ENCODE assay signal across 22 cellular contexts in genomic region chr16:75203106-75203505, GRCh38. TPM values are rescaled to one million over a fixed set of nuclear protein-coding genes. Genes with fewer than 3 reads are reported as not detected.
"Had no signal": no experiment of that assay in that cellular context is flagged by ENCODE, and none has a peak within 500 bp of the region (broad histone marks: within the 10 kb centered on the region; RNA-seq: fewer than 3 reads in every experiment).

No MANE protein-coding gene starts in this region.

- H3K27me3 ChIP-seq: upper lobe of left lung had no signal

- ATAC-seq: activated CD8-positive, alpha-beta memory T cell treated with anti-CD3 and anti-CD28 coated beads, Interleukin-2, amount 10 ng/mL, durations not matched to agents 7 days and 5 days; foreskin keratinocyte; natural killer cell treated with Interleukin-12 subunit alpha and Interleukin-12 subunit beta and Interleukin-15 and Interleukin-18, amount 100 ng/mL, for 72 hours; stimulated activated naive CD8-positive, alpha-beta T cell treated with anti-CD3 and anti-CD28 coated beads, Interleukin-15, amount 100 ng/mL, for 72 hours had no signal

- H3K36me3 ChIP-seq: upper lobe of left lung had no signal

- H3K27ac ChIP-seq: foreskin keratinocyte, skin epidermis, upper lobe of left lung had no signal

- H3K4me3 ChIP-seq: skin epidermis, upper lobe of left lung had no signal

- DNase-seq: activated CD4-positive, alpha-beta memory T cell treated with anti-CD3 and anti-CD28 coated beads, Interleukin-2, amount 10 ng/mL, durations not matched to agents 7 days and 5 days; activated CD4-positive, alpha-beta T cell treated with anti-CD3 and anti-CD28 coated beads for 4 hours; activated CD8-positive, alpha-beta memory T cell treated with anti-CD3 and anti-CD28 coated beads, Interleukin-2, amount 10 ng/mL, durations not matched to agents 7 days and 5 days; activated naive CD4-positive, alpha-beta T cell treated with Interleukin-2 at 50 U/mL for 16 hours; activated naive CD8-positive, alpha-beta T cell treated with anti-CD3 and anti-CD28 coated beads, Interleukin-2, amount 10 ng/mL, durations not matched to agents 7 days and 5 days; amygdala; caudate nucleus; foreskin keratinocyte; glutamatergic neuron; retina; stimulated activated CD4-positive, alpha-beta T cell treated with anti-CD3 and anti-CD28 coated beads, Interleukin-15, amount 100 ng/mL, for 24 hours; stimulated activated CD4-positive, alpha-beta T cell treated with anti-CD3 and anti-CD28 coated beads, Interleukin-2, amount 100 ng/mL, for 48 hours; stimulated activated naive CD8-positive, alpha-beta T cell treated with anti-CD3 and anti-CD28 coated beads, Interleukin-15, amount 100 ng/mL, for 72 hours; T-helper 2 cell had no signal

- H3K4me1 ChIP-seq: foreskin keratinocyte had no signal

- H3K9me3 ChIP-seq: upper lobe of left lung had no signal

RNA-seq across cellular contexts. Expression of gene CTRB2, which starts 3.9 kb away (rescaled TPM):
- total RNA-seq: activated CD4-positive, alpha-beta memory T cell treated with anti-CD3 and anti-CD28 coated beads, Interleukin-2, amount 10 ng/mL, durations not matched to agents 7 days and 5 days; activated CD8-positive, alpha-beta memory T cell treated with anti-CD3 and anti-CD28 coated beads, Interleukin-2, amount 10 ng/mL, durations not matched to agents 7 days and 5 days; activated naive CD8-positive, alpha-beta T cell treated with anti-CD3 and anti-CD28 coated beads, Interleukin-2, amount 10 ng/mL, durations not matched to agents 7 days and 5 days; epithelial cell of proximal tubule; fibroblast of lung; foreskin keratinocyte; kidney epithelial cell; natural killer cell treated with Interleukin-12 subunit alpha and Interleukin-12 subunit beta and Interleukin-15 and Interleukin-18, amount 100 ng/mL, for 72 hours; SK-MEL-5; temporal lobe had no signal
- polyA plus RNA-seq: fibroblast of lung, foreskin keratinocyte had no signal

RNA-seq across cellular contexts. Expression of gene CTRB1, which starts 15.7 kb away (rescaled TPM):
- total RNA-seq: activated CD4-positive, alpha-beta memory T cell treated with anti-CD3 and anti-CD28 coated beads, Interleukin-2, amount 10 ng/mL, durations not matched to agents 7 days and 5 days; activated CD8-positive, alpha-beta memory T cell treated with anti-CD3 and anti-CD28 coated beads, Interleukin-2, amount 10 ng/mL, durations not matched to agents 7 days and 5 days; activated naive CD8-positive, alpha-beta T cell treated with anti-CD3 and anti-CD28 coated beads, Interleukin-2, amount 10 ng/mL, durations not matched to agents 7 days and 5 days; epithelial cell of proximal tubule; fibroblast of lung; foreskin keratinocyte; kidney epithelial cell; natural killer cell treated with Interleukin-12 subunit alpha and Interleukin-12 subunit beta and Interleukin-15 and Interleukin-18, amount 100 ng/mL, for 72 hours; SK-MEL-5; temporal lobe had no signal
- polyA plus RNA-seq: fibroblast of lung, foreskin keratinocyte had no signal

RNA-seq across cellular contexts. Expression of gene BCAR1, which starts 48.3 kb away (rescaled TPM):
- total RNA-seq: activated CD4-positive, alpha-beta memory T cell treated with anti-CD3 and anti-CD28 coated beads, Interleukin-2, amount 10 ng/mL, durations not matched to agents 7 days and 5 days; activated naive CD8-positive, alpha-beta T cell treated with anti-CD3 and anti-CD28 coated beads, Interleukin-2, amount 10 ng/mL, durations not matched to agents 7 days and 5 days; natural killer cell treated with Interleukin-12 subunit alpha and Interleukin-12 subunit beta and Interleukin-15 and Interleukin-18, amount 100 ng/mL, for 72 hours had no signal
